8 cellular contexts compared by ENCODE assay signal in genomic region chr19:18831524-18832330, GRCh38. TPM values are rescaled to one million over a fixed set of nuclear protein-coding genes. Genes with fewer than 3 reads are reported as not detected.
A peak's percentile ranks its signal among the peaks of the same experiment; 100 is the strongest.
DNase-seq lines count a peak whose midpoint lies in the region; ATAC-seq and TF ChIP-seq lines count a peak whose summit lies in the region.

Gene UPF1 (plus strand): TSS chr19:18831959. CDS start chr19:18832210, 251 bp downstream.

- no peaks in the 10 kb centered on the region for H3K9me2 ChIP-seq in GM23248 (ENCODE audit: insufficient read depth)

- H3K36me3 ChIP-seq in DND-41 (ENCODE audit: insufficient read depth, low read length) = peaks cover 42% of the 10 kb centered on the region
- H3K36me3 ChIP-seq in GM23248 (ENCODE audit: low read depth) = no peaks in the 10 kb centered on the region

- peak within 1 kb of the TSS; percentile 91 for H3K27ac ChIP-seq in DND-41 (ENCODE audit: low read length)
- peak within 1 kb of the TSS; percentile 59 for H3K27ac ChIP-seq in GM23248

- 0 to 1% methylated on average over 69 to 75 of the region's 98 CpGs for whole genome bisulfite sequencing in GM23248 (ENCODE audit: low coverage in 1 of 2, low lambda C conversion rate in 2 of 2, missing lambda C conversion rate in 2 of 2), 2 experiments

- no peaks in the 10 kb centered on the region for H3K9me3 Mint-ChIP-seq in activated T-helper 17 cell treated with anti-CD3 and anti-CD28 coated beads, Interleukin-2, amount 50 U/mL, for 72 hours
- H3K9me3 Mint-ChIP-seq in natural killer cell treated with Interleukin-12 subunit alpha and Interleukin-12 subunit beta and Interleukin-15 and Interleukin-18, amount 100 ng/mL, for 72 hours = no peaks in the 10 kb centered on the region

- TF ChIP-seq CTCF in DND-41 (IDR thresholded peaks at IDR 0.05; ENCODE audit: borderline replicate concordance, extremely low read depth, low read length, poor library complexity, severe bottlenecking) = no peak
- no peak for TF ChIP-seq CTCF in fibroblast of pulmonary artery (IDR thresholded peaks at IDR 0.05; ENCODE audit: low read length, missing control alignments)

- H3K4me3 ChIP-seq in DND-41 (ENCODE audit: low read depth in 1 of 2, low read length in 2 of 2) (peak within 1 kb of the TSS; percentile 72 to 75), GM23248 (peak within 1 kb of the TSS; percentile 85), fibroblast of pulmonary artery (replicated peaks; ENCODE audit: low read depth, low read length) (peak within 1 kb of the TSS; percentile 69)

- H3K9me3 ChIP-seq in DND-41 (ENCODE audit: insufficient read depth, low read length, severe bottlenecking) = no peaks in the 10 kb centered on the region
- H3K9me3 ChIP-seq in GM23248 (ENCODE audit: low read depth) = no peaks in the 10 kb centered on the region

- DNase-seq in DND-41 (peak; percentile 98), GM23248 (peak; percentile 96), LHCN-M2 (ENCODE audit: low read depth) (peak; percentile 85), RPMI7951 (ENCODE audit: low read depth) (peak; percentile 91), fibroblast of pulmonary artery (ENCODE audit: low read depth) (peak; percentile 90)
- DNase-seq in natural killer cell treated with Interleukin-12 subunit alpha and Interleukin-12 subunit beta and Interleukin-15 and Interleukin-18, amount 100 ng/mL, for 72 hours (ENCODE audit: low spot score) = peak; percentile 99
- peak; percentile 99 for DNase-seq in stimulated activated naive CD8-positive, alpha-beta T cell treated with anti-CD3 and anti-CD28 coated beads, Interleukin-15, Interleukin-2, amounts not matched to agents 100 U/mL and 50 U/mL, for 24 hours

- peak within 1 kb of the TSS; percentile 94 for H3K27ac Mint-ChIP-seq in activated T-helper 17 cell treated with anti-CD3 and anti-CD28 coated beads, Interleukin-2, amount 50 U/mL, for 72 hours
- peak within 1 kb of the TSS; percentile 86 to 91 for H3K27ac Mint-ChIP-seq in natural killer cell treated with Interleukin-12 subunit alpha and Interleukin-12 subunit beta and Interleukin-15 and Interleukin-18, amount 100 ng/mL, for 72 hours

- H3K27me3 Mint-ChIP-seq in activated T-helper 17 cell treated with anti-CD3 and anti-CD28 coated beads, Interleukin-2, amount 50 U/mL, for 72 hours = no peaks in the 10 kb centered on the region
- H3K27me3 Mint-ChIP-seq in natural killer cell treated with Interleukin-12 subunit alpha and Interleukin-12 subunit beta and Interleukin-15 and Interleukin-18, amount 100 ng/mL, for 72 hours = peaks cover 0 to 4% of the 10 kb centered on the region in 2 donors

- H3K4me1 ChIP-seq in DND-41 (ENCODE audit: insufficient read depth, low read length) = peaks cover 40% of the 10 kb centered on the region
- H3K4me1 ChIP-seq in GM23248 (ENCODE audit: insufficient read depth) = peaks cover 11% of the 10 kb centered on the region

- peak; percentile 86 for ATAC-seq in DND-41 (ENCODE audit: insufficient read depth, low read depth)
- peak; percentile 82 for ATAC-seq in activated T-helper 17 cell treated with anti-CD3 and anti-CD28 coated beads, Interleukin-2, amount 50 U/mL, for 72 hours (replicated peaks)
- ATAC-seq in natural killer cell treated with Interleukin-12 subunit alpha and Interleukin-12 subunit beta and Interleukin-15 and Interleukin-18, amount 100 ng/mL, for 72 hours = peak; percentile 91 to 92
- ATAC-seq in stimulated activated naive CD8-positive, alpha-beta T cell treated with anti-CD3 and anti-CD28 coated beads, Interleukin-15, Interleukin-2, amounts not matched to agents 100 U/mL and 50 U/mL, for 24 hours = peak; percentile 86

- H3F3A ChIP-seq in GM23248 (ENCODE audit: insufficient read depth) = no peaks in the 10 kb centered on the region

- H2AFZ ChIP-seq in DND-41 (ENCODE audit: low read depth, low read length) = peak within 1 kb of the TSS; percentile 82
- peak within 1 kb of the TSS; percentile 95 for H2AFZ ChIP-seq in GM23248

- H3K79me2 ChIP-seq in DND-41 (ENCODE audit: insufficient read depth, low read length) (peaks cover 53% of the 10 kb centered on the region), GM23248 (ENCODE audit: insufficient read depth) (peaks cover 48% of the 10 kb centered on the region)

- H3K36me3 Mint-ChIP-seq in activated T-helper 17 cell treated with anti-CD3 and anti-CD28 coated beads, Interleukin-2, amount 50 U/mL, for 72 hours (ENCODE audit: low read depth) = peaks cover 43% of the 10 kb centered on the region
- peaks cover 8% of the 10 kb centered on the region for H3K36me3 Mint-ChIP-seq in natural killer cell treated with Interleukin-12 subunit alpha and Interleukin-12 subunit beta and Interleukin-15 and Interleukin-18, amount 100 ng/mL, for 72 hours

- H3K4me1 Mint-ChIP-seq in activated T-helper 17 cell treated with anti-CD3 and anti-CD28 coated beads, Interleukin-2, amount 50 U/mL, for 72 hours = peaks cover 27% of the 10 kb centered on the region
- H3K4me1 Mint-ChIP-seq in natural killer cell treated with Interleukin-12 subunit alpha and Interleukin-12 subunit beta and Interleukin-15 and Interleukin-18, amount 100 ng/mL, for 72 hours (ENCODE audit: low read depth in 2 of 2) = peaks cover 37 to 41% of the 10 kb centered on the region in 2 donors

- H3K27me3 ChIP-seq in DND-41 (ENCODE audit: insufficient read depth, low read length, poor library complexity) = no peaks in the 10 kb centered on the region
- no peaks in the 10 kb centered on the region for H3K27me3 ChIP-seq in GM23248 (replicated peaks; ENCODE audit: insufficient read depth)

- peak within 1 kb of the TSS; percentile 84 for H3K4me2 ChIP-seq in DND-41 (ENCODE audit: insufficient read depth, low read length)
- peak within 1 kb of the TSS; percentile 88 for H3K4me2 ChIP-seq in GM23248 (ENCODE audit: unreplicated experiment)

- H3K9ac ChIP-seq in DND-41 (ENCODE audit: low read depth, low read length) (peak within 1 kb of the TSS; percentile 98), GM23248 (peak within 1 kb of the TSS; percentile 92)

- in situ Hi-C loops in GM23248 (cut with MboI) = loop anchor here (25.0 kb wide), 1 partner anchor 369 kb away; no protein-coding TSS in a partner anchor

- H3K4me3 Mint-ChIP-seq in activated T-helper 17 cell treated with anti-CD3 and anti-CD28 coated beads, Interleukin-2, amount 50 U/mL, for 72 hours = peak within 1 kb of the TSS; percentile 96
- peak within 1 kb of the TSS; percentile 95 for H3K4me3 Mint-ChIP-seq in natural killer cell treated with Interleukin-12 subunit alpha and Interleukin-12 subunit beta and Interleukin-15 and Interleukin-18, amount 100 ng/mL, for 72 hours

- H4K20me1 ChIP-seq in DND-41 (ENCODE audit: insufficient read depth, low read length) (peaks cover 43% of the 10 kb centered on the region), GM23248 (ENCODE audit: insufficient read depth) (peaks cover 22% of the 10 kb centered on the region; the same call in 1 of the 2 replicates)

RNA-seq across cellular contexts. Expression of gene UPF1, which starts in this region (rescaled TPM):
- 51.7 and 57.4 TPM in 2 replicates for total RNA-seq in GM23248 (2014; rRNA removed; shearing (Covaris generic))
- 3.5 and 4.3 TPM in 2 replicates for polyA plus RNA-seq in GM23248 (2016; fragmentation: Nextera tagmentation; extraction: Ambion mirVana)
- total RNA-seq in LHCN-M2 (2014; rRNA removed) = 56.5 and 76.0 TPM in 2 replicates
- 32.1 TPM for polyA plus RNA-seq in LHCN-M2 (2012)
- 32.4 and 56.2 TPM in 2 replicates for total RNA-seq in RPMI7951 (2014; rRNA removed; shearing (Covaris generic))
- total RNA-seq in activated T-helper 17 cell treated with anti-CD3 and anti-CD28 coated beads, Interleukin-2, amount 50 U/mL, for 72 hours = 10 to 100 TPM; 64.9 to 90.1 TPM
- 100 to 1,000 TPM; 104 to 150 TPM for total RNA-seq in natural killer cell treated with Interleukin-12 subunit alpha and Interleukin-12 subunit beta and Interleukin-15 and Interleukin-18, amount 100 ng/mL, for 72 hours

Comparison
In these comparisons a context has a peak if more than half of its experiments do, and no peak if none do; other contexts are left out.
1. Peak in every context shown above with its lines: DNase-seq, ATAC-seq, H3K4me3 ChIP-seq and H3K27ac ChIP-seq.